1 cellular context compared by ENCODE assay signal in genomic region chr13:98571955-98572662, GRCh38.
TF ChIP-seq lines count a peak whose summit lies in the region.

No MANE protein-coding gene starts in this region.

TF ChIP-seq in HEK293, 187 proteins besides CTCF, POLR2A, EP300 and RAD21 (continued from another document and continues in another):
- TF ChIP-seq ZBTB10 (tag by site-specific recombination; IDR thresholded peaks at IDR 0.05) (no peak), BCL11A (tag by site-specific recombination; IDR thresholded peaks at IDR 0.05; ENCODE audit: low read depth) (no peak), KLF16 (tag by site-specific recombination; IDR thresholded peaks at IDR 0.05) (no peak), PATZ1 (tag by site-specific recombination; IDR thresholded peaks at IDR 0.05) (0 out of 2 replicates have a peak, but pooled peaks have one; percentile 35), ZNF26 (tag by site-specific recombination; IDR thresholded peaks at IDR 0.05) (no peak), ZNF626 (tag by site-specific recombination; IDR thresholded peaks at IDR 0.05) (no peak), REPIN1 (tag by site-specific recombination; IDR thresholded peaks at IDR 0.05; ENCODE audit: low read depth) (no peak), ZNF544 (tag by site-specific recombination; IDR thresholded peaks at IDR 0.05) (no peak), ZNF624 (tag by site-specific recombination; IDR thresholded peaks at IDR 0.05) (no peak), ZNF391 (tag by site-specific recombination; IDR thresholded peaks at IDR 0.05; ENCODE audit: borderline replicate concordance, low read depth) (no peak), ZNF621 (tag by site-specific recombination; IDR thresholded peaks at IDR 0.05) (no peak), OSR2 (tag by site-specific recombination; IDR thresholded peaks at IDR 0.05) (peak; percentile 20; the same call in 1 of the 2 replicates), ZNF664 (tag by site-specific recombination; IDR thresholded peaks at IDR 0.05) (no peak), GLIS1 (tag by site-specific recombination; IDR thresholded peaks at IDR 0.05) (peak; percentile 79), ATF2 (tag by site-specific recombination; IDR thresholded peaks at IDR 0.05; ENCODE audit: low read depth) (no peak), ZNF610 (tag by site-specific recombination; IDR thresholded peaks at IDR 0.05; ENCODE audit: borderline replicate concordance) (no peak), ZNF350 (tag by site-specific recombination; IDR thresholded peaks at IDR 0.05) (no peak), WT1 (tag by site-specific recombination; IDR thresholded peaks at IDR 0.05) (no peak; the same call in 1 of the 2 replicates), ZSCAN23 (tag by site-specific recombination; IDR thresholded peaks at IDR 0.05) (no peak), ZNF169 (tag by site-specific recombination; IDR thresholded peaks at IDR 0.05) (no peak), ZEB2 (tag by site-specific recombination; IDR thresholded peaks at IDR 0.05) (no peak), ZBTB11 (tag by site-specific recombination; conservative IDR thresholded peaks at IDR 0.05; ENCODE audit: low read depth) (no peak), ZNF239 (tag by site-specific recombination; IDR thresholded peaks at IDR 0.05) (no peak), ZNF791 (tag by site-specific recombination; IDR thresholded peaks at IDR 0.05) (no peak), ZNF341 (tag by site-specific recombination; IDR thresholded peaks at IDR 0.05; ENCODE audit: low read depth) (peak; percentile 70), ZBTB49 (tag by site-specific recombination; IDR thresholded peaks at IDR 0.05; ENCODE audit: low read depth) (no peak), ZBTB20 (tag by site-specific recombination; IDR thresholded peaks at IDR 0.05) (no peak; the same call in 1 of the 2 replicates), ZFP3 (tag by site-specific recombination; IDR thresholded peaks at IDR 0.05; ENCODE audit: low read depth) (no peak), ZNF558 (tag by site-specific recombination; IDR thresholded peaks at IDR 0.05) (no peak), ZBTB1 (tag by site-specific recombination; IDR thresholded peaks at IDR 0.05) (no peak), ZNF560 (tag by site-specific recombination; IDR thresholded peaks at IDR 0.05; ENCODE audit: borderline replicate concordance) (no peak), ZNF530 (tag by site-specific recombination; IDR thresholded peaks at IDR 0.05; ENCODE audit: low read depth) (no peak), ZNF146 (tag by site-specific recombination; IDR thresholded peaks at IDR 0.05) (no peak), SP3 (tag by site-specific recombination; IDR thresholded peaks at IDR 0.05) (no peak), SCRT1 (tag by site-specific recombination; IDR thresholded peaks at IDR 0.05; ENCODE audit: borderline replicate concordance) (no peak)
- TF ChIP-seq, protein P1, sequence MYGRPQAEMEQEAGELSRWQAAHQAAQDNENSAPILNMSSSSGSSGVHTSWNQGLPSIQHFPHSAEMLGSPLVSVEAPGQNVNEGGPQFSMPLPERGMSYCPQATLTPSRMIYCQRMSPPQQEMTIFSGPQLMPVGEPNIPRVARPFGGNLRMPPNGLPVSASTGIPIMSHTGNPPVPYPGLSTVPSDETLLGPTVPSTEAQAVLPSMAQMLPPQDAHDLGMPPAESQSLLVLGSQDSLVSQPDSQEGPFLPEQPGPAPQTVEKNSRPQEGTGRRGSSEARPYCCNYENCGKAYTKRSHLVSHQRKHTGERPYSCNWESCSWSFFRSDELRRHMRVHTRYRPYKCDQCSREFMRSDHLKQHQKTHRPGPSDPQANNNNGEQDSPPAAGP (tag by site-specific recombination; IDR thresholded peaks at IDR 0.05): peak; percentile 73; the same call in 1 of the 2 replicates
- TF ChIP-seq, protein P2, sequence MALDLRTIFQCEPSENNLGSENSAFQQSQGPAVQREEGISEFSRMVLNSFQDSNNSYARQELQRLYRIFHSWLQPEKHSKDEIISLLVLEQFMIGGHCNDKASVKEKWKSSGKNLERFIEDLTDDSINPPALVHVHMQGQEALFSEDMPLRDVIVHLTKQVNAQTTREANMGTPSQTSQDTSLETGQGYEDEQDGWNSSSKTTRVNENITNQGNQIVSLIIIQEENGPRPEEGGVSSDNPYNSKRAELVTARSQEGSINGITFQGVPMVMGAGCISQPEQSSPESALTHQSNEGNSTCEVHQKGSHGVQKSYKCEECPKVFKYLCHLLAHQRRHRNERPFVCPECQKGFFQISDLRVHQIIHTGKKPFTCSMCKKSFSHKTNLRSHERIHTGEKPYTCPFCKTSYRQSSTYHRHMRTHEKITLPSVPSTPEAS (tag by site-specific recombination; IDR thresholded peaks at IDR 0.05): no peak
- TF ChIP-seq, protein P3, sequence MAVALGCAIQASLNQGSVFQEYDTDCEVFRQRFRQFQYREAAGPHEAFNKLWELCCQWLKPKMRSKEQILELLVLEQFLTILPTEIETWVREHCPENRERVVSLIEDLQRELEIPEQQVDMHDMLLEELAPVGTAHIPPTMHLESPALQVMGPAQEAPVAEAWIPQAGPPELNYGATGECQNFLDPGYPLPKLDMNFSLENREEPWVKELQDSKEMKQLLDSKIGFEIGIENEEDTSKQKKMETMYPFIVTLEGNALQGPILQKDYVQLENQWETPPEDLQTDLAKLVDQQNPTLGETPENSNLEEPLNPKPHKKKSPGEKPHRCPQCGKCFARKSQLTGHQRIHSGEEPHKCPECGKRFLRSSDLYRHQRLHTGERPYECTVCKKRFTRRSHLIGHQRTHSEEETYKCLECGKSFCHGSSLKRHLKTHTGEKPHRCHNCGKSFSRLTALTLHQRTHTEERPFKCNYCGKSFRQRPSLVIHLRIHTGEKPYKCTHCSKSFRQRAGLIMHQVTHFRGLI (tag by site-specific recombination; IDR thresholded peaks at IDR 0.05): no peak
- TF ChIP-seq, protein P4, sequence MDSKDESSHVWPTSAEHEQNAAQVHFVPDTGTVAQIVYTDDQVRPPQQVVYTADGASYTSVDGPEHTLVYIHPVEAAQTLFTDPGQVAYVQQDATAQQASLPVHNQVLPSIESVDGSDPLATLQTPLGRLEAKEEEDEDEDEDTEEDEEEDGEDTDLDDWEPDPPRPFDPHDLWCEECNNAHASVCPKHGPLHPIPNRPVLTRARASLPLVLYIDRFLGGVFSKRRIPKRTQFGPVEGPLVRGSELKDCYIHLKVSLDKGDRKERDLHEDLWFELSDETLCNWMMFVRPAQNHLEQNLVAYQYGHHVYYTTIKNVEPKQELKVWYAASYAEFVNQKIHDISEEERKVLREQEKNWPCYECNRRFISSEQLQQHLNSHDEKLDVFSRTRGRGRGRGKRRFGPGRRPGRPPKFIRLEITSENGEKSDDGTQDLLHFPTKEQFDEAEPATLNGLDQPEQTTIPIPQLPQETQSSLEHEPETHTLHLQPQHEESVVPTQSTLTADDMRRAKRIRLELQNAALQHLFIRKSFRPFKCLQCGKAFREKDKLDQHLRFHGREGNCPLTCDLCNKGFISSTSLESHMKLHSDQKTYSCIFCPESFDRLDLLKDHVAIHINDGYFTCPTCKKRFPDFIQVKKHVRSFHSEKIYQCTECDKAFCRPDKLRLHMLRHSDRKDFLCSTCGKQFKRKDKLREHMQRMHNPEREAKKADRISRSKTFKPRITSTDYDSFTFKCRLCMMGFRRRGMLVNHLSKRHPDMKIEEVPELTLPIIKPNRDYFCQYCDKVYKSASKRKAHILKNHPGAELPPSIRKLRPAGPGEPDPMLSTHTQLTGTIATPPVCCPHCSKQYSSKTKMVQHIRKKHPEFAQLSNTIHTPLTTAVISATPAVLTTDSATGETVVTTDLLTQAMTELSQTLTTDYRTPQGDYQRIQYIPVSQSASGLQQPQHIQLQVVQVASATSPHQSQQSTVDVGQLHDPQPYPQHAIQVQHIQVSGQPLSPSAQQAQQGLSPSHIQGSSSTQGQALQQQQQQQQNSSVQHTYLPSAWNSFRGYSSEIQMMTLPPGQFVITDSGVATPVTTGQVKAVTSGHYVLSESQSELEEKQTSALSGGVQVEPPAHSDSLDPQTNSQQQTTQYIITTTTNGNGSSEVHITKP (tag by site-specific recombination; IDR thresholded peaks at IDR 0.05): no peak
